Comparison of ENCODE assay signal across 3 cellular contexts in genomic region chr9:77435688-77436087, GRCh38.
TF ChIP-seq lines count a peak whose summit lies in the region.

No MANE protein-coding gene starts in this region.

TF ChIP-seq in IMR-90, 13 proteins besides CTCF, POLR2A, EP300 and RAD21:
- TF ChIP-seq CEBPB (IDR thresholded peaks at IDR 0.05; ENCODE audit: low read depth, low read length) (0 out of 2 replicates have a peak, but pooled peaks have one; percentile 38), MXI1 (IDR thresholded peaks at IDR 0.05; ENCODE audit: borderline replicate concordance, low read depth, low read length) (no peak), MAZ (IDR thresholded peaks at IDR 0.05; ENCODE audit: borderline replicate concordance, low read depth, low read length) (no peak), RCOR1 (IDR thresholded peaks at IDR 0.05; ENCODE audit: insufficient replicate concordance, low read length) (no peak), SMC3 (IDR thresholded peaks at IDR 0.05; ENCODE audit: low read depth, low read length) (no peak), NFE2L2 (IDR thresholded peaks at IDR 0.05; ENCODE audit: low read depth, low read length) (peak; percentile 23; the same call in 1 of the 2 replicates), ELK1 (IDR thresholded peaks at IDR 0.05; ENCODE audit: borderline replicate concordance, low read depth, low read length) (no peak), MAFK (IDR thresholded peaks at IDR 0.05; ENCODE audit: low read depth, low read length) (no peak; the same call in 1 of the 2 replicates), FOS (IDR thresholded peaks at IDR 0.05; ENCODE audit: low read depth, low read length) (no peak)

TF ChIP-seq in H1, 55 proteins besides CTCF, POLR2A, EP300 and RAD21:
- TF ChIP-seq BRCA1 (IDR thresholded peaks at IDR 0.05; ENCODE audit: low read depth, low read length), result no peak
- TF ChIP-seq RNF2 (IDR thresholded peaks at IDR 0.05; ENCODE audit: borderline replicate concordance, low read depth, low read length, missing control alignments, poor library complexity, severe bottlenecking), result no peak
- TF ChIP-seq KDM4A (IDR thresholded peaks at IDR 0.05; ENCODE audit: low read depth, low read length, severe bottlenecking), result no peak
- no peak for TF ChIP-seq USF2 (IDR thresholded peaks at IDR 0.05; ENCODE audit: low read length)
- no peak for TF ChIP-seq SIN3A (conservative IDR thresholded peaks at IDR 0.05 in 1 of 2, IDR thresholded peaks at IDR 0.05 in 1 of 2; ENCODE audit: low read depth in 1 of 2, low read length in 2 of 2)
- no peak for TF ChIP-seq E2F6 (IDR thresholded peaks at IDR 0.05)
- no peak for TF ChIP-seq SP1 (IDR thresholded peaks at IDR 0.05; ENCODE audit: low read depth, low read length)
- no peak for TF ChIP-seq TCF12 (IDR thresholded peaks at IDR 0.05; ENCODE audit: low read depth, low read length)
- TF ChIP-seq CEBPB (IDR thresholded peaks at IDR 0.05; ENCODE audit: low read depth, low read length), result no peak
- TF ChIP-seq BCL11A (IDR thresholded peaks at IDR 0.05; ENCODE audit: low read depth in 2 of 2, low read length in 2 of 2), result no peak
TF ChIP-seq in H1: peak in this region for 0.

TF ChIP-seq in WTC11, 78 proteins besides CTCF, POLR2A, EP300 and RAD21:
- TF ChIP-seq E2F4 (CRISPR knock-in tag; IDR thresholded peaks at IDR 0.05; ENCODE audit: borderline replicate concordance, low read depth) (no peak), MLX (CRISPR knock-in tag; IDR thresholded peaks at IDR 0.05) (no peak), GRHL2 (CRISPR knock-in tag; IDR thresholded peaks at IDR 0.05; ENCODE audit: insufficient replicate concordance, severe bottlenecking) (no peak), IRF1 (CRISPR knock-in tag; IDR thresholded peaks at IDR 0.05) (no peak), ZNF281 (CRISPR knock-in tag; IDR thresholded peaks at IDR 0.05) (no peak), CDX4 (CRISPR knock-in tag; IDR thresholded peaks at IDR 0.05; ENCODE audit: borderline replicate concordance) (no peak), MYBL2 (CRISPR knock-in tag; IDR thresholded peaks at IDR 0.05) (no peak), SMAD3 (CRISPR knock-in tag; IDR thresholded peaks at IDR 0.05; ENCODE audit: borderline replicate concordance) (no peak), ETV6 (CRISPR knock-in tag; IDR thresholded peaks at IDR 0.05) (no peak), FOXP1 (CRISPR knock-in tag; IDR thresholded peaks at IDR 0.05; ENCODE audit: borderline replicate concordance) (no peak), ZBTB21 (CRISPR knock-in tag; IDR thresholded peaks at IDR 0.05; ENCODE audit: borderline replicate concordance) (no peak), NR1H2 (CRISPR knock-in tag; IDR thresholded peaks at IDR 0.05) (no peak), ZNF416 (CRISPR knock-in tag; IDR thresholded peaks at IDR 0.05) (no peak), FOXK1 (CRISPR knock-in tag; IDR thresholded peaks at IDR 0.05) (no peak), USF2 (CRISPR knock-in tag; IDR thresholded peaks at IDR 0.05) (no peak), SMAD4 (CRISPR knock-in tag; IDR thresholded peaks at IDR 0.05) (no peak), CBFB (CRISPR knock-in tag; IDR thresholded peaks at IDR 0.05; ENCODE audit: low read depth) (no peak), ATF2 (CRISPR knock-in tag; IDR thresholded peaks at IDR 0.05; ENCODE audit: borderline replicate concordance, low read depth) (no peak)
TF ChIP-seq in WTC11: peak in this region for 0.
